In genomic region chr1:236345728-236346127, GRCh38 we compare ENCODE assay signal across 12 cellular contexts. TPM values are rescaled to one million over a fixed set of nuclear protein-coding genes. Genes with fewer than 3 reads are reported as not detected.
A peak's percentile ranks its signal among the peaks of the same experiment; 100 is the strongest.
DNase-seq lines count a peak whose midpoint lies in the region; ATAC-seq and TF ChIP-seq lines count a peak whose summit lies in the region.
"Had no signal": no experiment of that assay in that cellular context is flagged by ENCODE, and none has a peak within 500 bp of the region (broad histone marks: within the 10 kb centered on the region; RNA-seq: fewer than 3 reads in every experiment).

No MANE protein-coding gene starts in this region.

- DNase-seq in KBM-7 (peak; percentile 62), WTC11 (ENCODE audit: low spot score) (no peak), progenitor cell of endocrine pancreas (ENCODE audit: low spot score, unreplicated experiment) (no peak), NCI-H2029 (lab: John Stamatoyannopoulos, UW) (no peak)
- DNase-seq: activated CD4-positive, alpha-beta T cell treated with anti-CD3 and anti-CD28 coated beads for 4 hours; activated naive CD4-positive, alpha-beta T cell treated with anti-CD3 and anti-CD28 coated beads, Interleukin-2, amount 10 ng/mL, durations not matched to agents 7 days and 5 days; EL; left colon had no signal

- peaks cover 13% of the 10 kb centered on the region for H3K4me1 Mint-ChIP-seq in WTC11
- peaks cover 17% of the 10 kb centered on the region for H3K4me1 Mint-ChIP-seq in progenitor cell of endocrine pancreas (ENCODE audit: low read depth)
- H3K4me1 Mint-ChIP-seq: activated naive CD4-positive, alpha-beta T cell treated with anti-CD3 and anti-CD28 coated beads, Interleukin-2, amount 10 ng/mL, durations not matched to agents 7 days and 5 days had no signal

- peak; percentile 61 for ATAC-seq in WTC11
- no peak for ATAC-seq in HG03521 (IDR thresholded peaks at IDR 0.05; ENCODE audit: unreplicated experiment)
- ATAC-seq: left colon had no signal

- H3K9ac ChIP-seq in liver (ENCODE audit: low read depth in 1 of 2, low read length in 2 of 2): no peak overlapping the region

- WGBS in liver: 32% methylated on average over 1 of the region's 1 CpG

- no peaks in the 10 kb centered on the region for H3K36me3 Mint-ChIP-seq in WTC11
- no peaks in the 10 kb centered on the region for H3K36me3 Mint-ChIP-seq in progenitor cell of endocrine pancreas (ENCODE audit: insufficient read depth)
- H3K36me3 Mint-ChIP-seq: activated naive CD4-positive, alpha-beta T cell treated with anti-CD3 and anti-CD28 coated beads, Interleukin-2, amount 10 ng/mL, durations not matched to agents 7 days and 5 days had no signal

- H3K4me3 ChIP-seq in liver (ENCODE audit: low read depth in 1 of 3, low read length in 3 of 3): no peak overlapping the region

- H3K27me3 Mint-ChIP-seq in WTC11 (ENCODE audit: low read depth) (no peaks in the 10 kb centered on the region), progenitor cell of endocrine pancreas (no peaks in the 10 kb centered on the region)

- CTCF ChIA-PET in WTC11 (lab: Charles Lee): interaction anchor here (0.6 to 0.9 kb wide), 2 partner anchors 39 to 671 kb away, joined by 3 to 4 read pairs; no protein-coding TSS in a partner anchor

- no peaks in the 10 kb centered on the region for H3K9me3 ChIP-seq in liver (ENCODE audit: control insufficient read depth in 4 of 4, low read length in 3 of 4)

- peak; percentile 71 to 72 for TF ChIP-seq RAD21 in liver (IDR thresholded peaks at IDR 0.05)

- POLR2A ChIA-PET in WTC11 (lab: Charles Lee): interaction anchor here (0.5 kb wide), 1 partner anchor 66 kb away, joined by 5 read pairs; no protein-coding TSS in a partner anchor

- no peak overlapping the region for H3K27ac ChIP-seq in liver (ENCODE audit: low read depth in 1 of 2, low read length in 2 of 2)

- no peaks in the 10 kb centered on the region for H3K27me3 ChIP-seq in liver (ENCODE audit: control insufficient read depth in 4 of 4, insufficient read depth in 4 of 4, low read length in 3 of 4)

- H3K4me3 Mint-ChIP-seq in WTC11 (no peak overlapping the region), progenitor cell of endocrine pancreas (ENCODE audit: low read depth) (no peak overlapping the region)
- H3K4me3 Mint-ChIP-seq: activated naive CD4-positive, alpha-beta T cell treated with anti-CD3 and anti-CD28 coated beads, Interleukin-2, amount 10 ng/mL, durations not matched to agents 7 days and 5 days had no signal

- TF ChIP-seq CTCF in GM12874 (IDR thresholded peaks at IDR 0.05; ENCODE audit: insufficient read depth, low read depth, low read length) (peak; percentile 29; the same call in 1 of the 2 replicates), WTC11 (IDR thresholded peaks at IDR 0.05) (no peak), liver (IDR thresholded peaks at IDR 0.05; ENCODE audit: low read depth, low read length, missing input control) (peak; percentile 37), progenitor cell of endocrine pancreas (IDR thresholded peaks at IDR 0.05; ENCODE audit: unreplicated experiment) (no peak)

- no peaks in the 10 kb centered on the region for H3K4me1 ChIP-seq in liver (ENCODE audit: control insufficient read depth in 4 of 4, insufficient read depth in 4 of 4, low read length in 3 of 4)

- H3K36me3 ChIP-seq in liver (ENCODE audit: control insufficient read depth in 4 of 4, insufficient read depth in 3 of 4, low read depth in 1 of 4, low read length in 3 of 4): no peaks in the 10 kb centered on the region

- H3K27ac Mint-ChIP-seq in WTC11: no peak overlapping the region
- H3K27ac Mint-ChIP-seq in progenitor cell of endocrine pancreas: no peak overlapping the region
- H3K27ac Mint-ChIP-seq: activated naive CD4-positive, alpha-beta T cell treated with anti-CD3 and anti-CD28 coated beads, Interleukin-2, amount 10 ng/mL, durations not matched to agents 7 days and 5 days had no signal

- in situ Hi-C loops in KBM-7 (cut with MboI; ENCODE audit: low pct_unique_long_range_greater_than_20kb, low sequenced_read_pairs): no loop called here

- H3K9me3 Mint-ChIP-seq in WTC11 (no peaks in the 10 kb centered on the region), progenitor cell of endocrine pancreas (ENCODE audit: low read depth) (no peaks in the 10 kb centered on the region)
- H3K9me3 Mint-ChIP-seq: activated naive CD4-positive, alpha-beta T cell treated with anti-CD3 and anti-CD28 coated beads, Interleukin-2, amount 10 ng/mL, durations not matched to agents 7 days and 5 days had no signal

TF ChIP-seq in WTC11, 78 proteins besides CTCF, POLR2A, EP300 and RAD21 (continues in another document):
- no peak for TF ChIP-seq TP53 (CRISPR knock-in tag; IDR thresholded peaks at IDR 0.05)
- no peak for TF ChIP-seq NFATC4 (CRISPR knock-in tag; IDR thresholded peaks at IDR 0.05)
- no peak for TF ChIP-seq E2F5 (CRISPR knock-in tag; IDR thresholded peaks at IDR 0.05)
- TF ChIP-seq ELF4 (CRISPR knock-in tag; IDR thresholded peaks at IDR 0.05; ENCODE audit: low read depth): no peak
- no peak for TF ChIP-seq ZNF671 (CRISPR knock-in tag; IDR thresholded peaks at IDR 0.05)
- TF ChIP-seq MYBL2 (CRISPR knock-in tag; IDR thresholded peaks at IDR 0.05): no peak
- TF ChIP-seq NFYB (CRISPR knock-in tag; conservative IDR thresholded peaks at IDR 0.05; ENCODE audit: low read depth): no peak
- no peak for TF ChIP-seq GABPB1 (CRISPR knock-in tag; IDR thresholded peaks at IDR 0.05)
- TF ChIP-seq ATF1 (CRISPR knock-in tag; IDR thresholded peaks at IDR 0.05): no peak
- no peak for TF ChIP-seq ZNF317 (CRISPR knock-in tag; IDR thresholded peaks at IDR 0.05; ENCODE audit: borderline replicate concordance, low read depth)
- TF ChIP-seq ZNF512 (CRISPR knock-in tag; IDR thresholded peaks at IDR 0.05; ENCODE audit: borderline replicate concordance): no peak

TF ChIP-seq in liver, 16 proteins besides CTCF, POLR2A, EP300 and RAD21:
- TF ChIP-seq SP1 (IDR thresholded peaks at IDR 0.05) (no peak), TAF1 (conservative IDR thresholded peaks at IDR 0.05) (no peak), NR2F2 (IDR thresholded peaks at IDR 0.05) (no peak), JUND (IDR thresholded peaks at IDR 0.05) (no peak), HNF4A (conservative IDR thresholded peaks at IDR 0.05) (no peak), ZBTB33 (IDR thresholded peaks at IDR 0.05) (no peak), EGR1 (IDR thresholded peaks at IDR 0.05; ENCODE audit: low read depth in 2 of 2) (no peak), HNF4G (IDR thresholded peaks at IDR 0.05) (no peak), GABPA (IDR thresholded peaks at IDR 0.05 in 1 of 2, conservative IDR thresholded peaks at IDR 0.05 in 1 of 2) (no peak)

RNA-seq across cellular contexts. Expression of gene EDARADD, which starts 48.4 kb away (rescaled TPM):
- 4.5 to 5.0 TPM (median 4.6 TPM) in 3 replicates for total RNA-seq in WTC11 (2021)
- total RNA-seq in liver: under 1 TPM; 0.37 to 0.67 TPM
- polyA plus RNA-seq in liver: under 1 TPM; 0.13 to 0.15 TPM
- total RNA-seq in progenitor cell of endocrine pancreas: 12.3 and 13.5 TPM in 2 replicates
- total RNA-seq: endothelial cell of umbilical vein had no signal
- polyA plus RNA-seq: endothelial cell of umbilical vein had no signal

Comparison
In these comparisons a context has a peak if more than half of its experiments do, and no peak if none do; other contexts are left out.
1. CTCF ChIP-seq: peak in GM12874 (single experiment) and liver (single experiment); none in WTC11 (single experiment) and progenitor cell of endocrine pancreas (single experiment).